In the genomic region with DNA sequence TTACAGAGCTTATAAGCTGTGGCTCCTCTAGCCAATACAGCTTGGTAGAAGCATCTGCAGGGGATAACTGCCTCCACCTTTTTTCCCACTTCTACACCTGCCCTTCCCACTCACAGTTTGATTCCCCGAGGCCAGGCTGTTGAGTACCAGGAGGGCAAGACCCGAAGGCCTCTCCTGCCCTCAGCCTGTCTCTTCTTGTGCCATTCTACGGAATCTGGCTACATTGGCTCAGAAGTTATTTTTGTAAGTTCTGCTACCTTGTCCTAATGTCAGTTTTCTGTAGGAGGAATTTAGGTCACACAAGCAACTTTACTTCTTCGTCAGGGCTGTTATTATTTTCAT, we compare ENCODE assay signal across 21 cellular contexts. TPM values are rescaled to one million over a fixed set of nuclear protein-coding genes. Genes with fewer than 3 reads are reported as not detected.
"Had no signal": no experiment of that assay in that cellular context is flagged by ENCODE, and none has a peak within 500 bp of the region (broad histone marks: within the 10 kb centered on the region; RNA-seq: fewer than 3 reads in every experiment).

No MANE protein-coding gene starts in this region.

- H3K27me3 ChIP-seq: adrenal gland, ascending aorta, brain microvascular endothelial cell, right lobe of liver, stomach, transverse colon had no signal

- H3K9me3 ChIP-seq: adrenal gland, ascending aorta, left ventricle myocardium inferior, right lobe of liver, stomach, transverse colon had no signal

- H3K27ac ChIP-seq: adrenal gland, ascending aorta, brain microvascular endothelial cell, right lobe of liver, stomach, WERI-Rb-1 had no signal

- H3K27me3 Mint-ChIP-seq: activated T-cell treated with anti-CD3 and anti-CD28 coated beads, Interleukin-2, amount 50 U/mL, for 24 hours; activated T-helper 17 cell treated with anti-CD3 and anti-CD28 coated beads, Interleukin-2, amount 50 U/mL, for 72 hours had no signal

- H3K36me3 Mint-ChIP-seq: activated naive CD4-positive, alpha-beta T cell treated with anti-CD3 and anti-CD28 coated beads, Interleukin-2, amount 50 U/mL, for 72 hours had no signal

- H3K9me3 Mint-ChIP-seq: activated naive CD4-positive, alpha-beta T cell treated with anti-CD3 and anti-CD28 coated beads, Interleukin-2, amount 50 U/mL, for 72 hours; activated T-cell treated with anti-CD3 and anti-CD28 coated beads, Interleukin-2, amount 50 U/mL, for 24 hours; activated T-helper 17 cell treated with anti-CD3 and anti-CD28 coated beads, Interleukin-2, amount 50 U/mL, for 72 hours; nephron; stimulated activated effector memory CD8-positive, alpha-beta T cell treated with anti-CD3 and anti-CD28 coated beads, Interleukin-12 subunit alpha, Interleukin-12 subunit beta, amount 100 ng/mL, for 72 hours had no signal

- H3K36me3 ChIP-seq: adrenal gland, ascending aorta, brain microvascular endothelial cell, left ventricle myocardium inferior, transverse colon, WERI-Rb-1 had no signal

- H3K4me3 ChIP-seq: right lobe of liver, skin epidermis, transverse colon had no signal

- H3K27ac Mint-ChIP-seq: activated naive CD4-positive, alpha-beta T cell treated with anti-CD3 and anti-CD28 coated beads, Interleukin-2, amount 50 U/mL, for 72 hours; activated T-cell treated with anti-CD3 and anti-CD28 coated beads, Interleukin-2, amount 50 U/mL, for 24 hours; stimulated activated effector memory CD8-positive, alpha-beta T cell treated with anti-CD3 and anti-CD28 coated beads, Interleukin-12 subunit alpha, Interleukin-12 subunit beta, amount 100 ng/mL, for 72 hours had no signal

- H3K4me3 Mint-ChIP-seq: activated T-cell treated with anti-CD3 and anti-CD28 coated beads, Interleukin-2, amount 50 U/mL, for 24 hours; stimulated activated effector memory CD8-positive, alpha-beta T cell treated with anti-CD3 and anti-CD28 coated beads, Interleukin-12 subunit alpha, Interleukin-12 subunit beta, amount 100 ng/mL, for 72 hours had no signal

- DNase-seq: activated CD4-positive, alpha-beta T cell treated with anti-CD3 and anti-CD28 coated beads for 1 hour; activated CD4-positive, alpha-beta T cell treated with anti-CD3 and anti-CD28 coated beads, Interleukin-2, amount 50 U/mL, for 4 hours; activated CD8-positive, alpha-beta memory T cell treated with anti-CD3 and anti-CD28 coated beads, Interleukin-2, amount 50 U/mL, for 4 hours; adrenal gland; dermis blood vessel endothelial cell; left ventricle myocardium inferior; posterior cingulate gyrus; right lobe of liver; stimulated activated CD4-positive, alpha-beta T cell treated with anti-CD3 and anti-CD28 coated beads, Interleukin-2, amount 100 ng/mL, for 24 hours; stomach; transverse colon; WERI-Rb-1 had no signal

RNA-seq across cellular contexts. Expression of a gene that starts 46.4 kb away (rescaled TPM):
- total RNA-seq: mononuclear cell had no signal
